ENCODE assay signal across 1 cellular context in genomic region chr3:136749106-136749505, GRCh38.
TF ChIP-seq lines count a peak whose summit lies in the region.

No MANE protein-coding gene starts in this region.

TF ChIP-seq in SK-N-SH, 30 proteins besides CTCF, POLR2A, EP300 and RAD21 (continued from another document):
- no peak for TF ChIP-seq MAX (IDR thresholded peaks at IDR 0.05; ENCODE audit: low read depth)
- no peak for TF ChIP-seq MXI1 (IDR thresholded peaks at IDR 0.05; ENCODE audit: low read depth, low read length)
- TF ChIP-seq FOXJ3 (CRISPR knock-in tag; IDR thresholded peaks at IDR 0.05): no peak
- no peak for TF ChIP-seq YY1 (IDR thresholded peaks at IDR 0.05; ENCODE audit: low read depth)
- no peak for TF ChIP-seq NFIC (IDR thresholded peaks at IDR 0.05; ENCODE audit: borderline replicate concordance)
- no peak for TF ChIP-seq ZBTB33 (IDR thresholded peaks at IDR 0.05; ENCODE audit: borderline replicate concordance, low read depth)
- no peak for TF ChIP-seq REST (IDR thresholded peaks at IDR 0.05; ENCODE audit: low read depth, low read length)
- no peak for TF ChIP-seq SMC3 (IDR thresholded peaks at IDR 0.05; ENCODE audit: low read depth, low read length)
